ENCODE assay signal across 20 cellular contexts in the genomic region with DNA sequence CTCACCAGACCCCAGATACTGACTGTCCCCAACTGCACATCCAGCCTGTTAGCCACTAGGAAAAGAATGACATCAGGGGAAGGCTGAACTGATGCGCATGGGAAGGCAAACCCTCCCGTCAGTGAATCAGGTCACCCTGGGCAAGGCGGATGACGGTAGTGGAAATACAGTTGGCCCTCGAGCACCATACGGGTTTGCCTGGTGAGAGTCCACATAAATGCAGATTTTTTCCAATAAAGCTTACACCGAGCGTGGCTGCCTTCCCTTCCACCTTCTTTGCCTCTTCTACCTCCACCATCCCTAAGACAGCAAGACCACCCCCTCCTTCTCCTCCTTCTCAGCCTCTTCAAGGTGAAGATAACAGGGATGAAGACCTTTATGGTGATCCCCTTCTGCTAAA.
DNase-seq lines count a peak whose midpoint lies in the region; ATAC-seq and TF ChIP-seq lines count a peak whose summit lies in the region.
"Had no signal": no experiment of that assay in that cellular context is flagged by ENCODE, and none has a peak within 500 bp of the region (broad histone marks: within the 10 kb centered on the region; RNA-seq: fewer than 3 reads in every experiment).

No MANE protein-coding gene starts in this region.

- H3K27me3 ChIP-seq in right atrium auricular region (no peaks in the 10 kb centered on the region), right cardiac atrium (ENCODE audit: control insufficient read depth, insufficient read depth) (no peaks in the 10 kb centered on the region)

- H3K4me1 ChIP-seq in right atrium auricular region (peaks cover 0 to 16% of the 10 kb centered on the region in 2 donors), right cardiac atrium (ENCODE audit: control insufficient read depth, insufficient read depth, low read length) (no peaks in the 10 kb centered on the region)

- no peak overlapping the region for H3K27ac ChIP-seq in right atrium auricular region
- H3K27ac ChIP-seq in right cardiac atrium (ENCODE audit: low read length): no peak overlapping the region
- H3K27ac ChIP-seq: RWPE1 had no signal

- DNase-seq in right atrium auricular region (ENCODE audit: low spot score) (peak; percentile 18), right cardiac atrium (no peak), islet precursor cell (peak; percentile 38), GM19240 (ENCODE audit: insufficient read length, low spot score) (no peak), D341Med (ENCODE audit: low spot score) (no peak), AML-193 (lab: John Stamatoyannopoulos, UW) (no peak)
- peak; percentile 29 for DNase-seq in activated CD8-positive, alpha-beta memory T cell treated with anti-CD3 and anti-CD28 coated beads, Interleukin-2, amount 50 U/mL, for 48 hours
- DNase-seq: DMS153; GOT3; KG1; NCI-H1105; NCI-H146; NCI-H2171; NCI-H345; NCI-H524; NCI-H774; NK-92 treated with Interleukin-12 subunit alpha and Interleukin-12 subunit beta, amount 100 ng/mL, for 24 hours; SHP77 treated with DMSO at 0.1 percent for 48 hours had no signal

- no peak overlapping the region for H3K4me3 ChIP-seq in right atrium auricular region
- H3K4me3 ChIP-seq in right cardiac atrium (ENCODE audit: low read length): no peak overlapping the region

- intact Hi-C loops in right cardiac atrium (cut with DNase I): no loop called here

- TF ChIP-seq CTCF in right atrium auricular region (IDR thresholded peaks at IDR 0.05): no peak

- no peak for ATAC-seq in right cardiac atrium
- ATAC-seq: CD8-positive, alpha-beta T cell had no signal

- no peaks in the 10 kb centered on the region for H3K9me3 ChIP-seq in right atrium auricular region
- no peaks in the 10 kb centered on the region for H3K9me3 ChIP-seq in right cardiac atrium (ENCODE audit: control insufficient read depth, low read length)

- 96% methylated on average over 8 of the region's 8 CpGs for WGBS in right cardiac atrium

- no peaks in the 10 kb centered on the region for H3K36me3 ChIP-seq in right atrium auricular region

Comparison
In these comparisons a context has a peak if more than half of its experiments do, and no peak if none do; other contexts are left out.
1. DNase-seq: peak in right atrium auricular region (single experiment), activated CD8-positive, alpha-beta memory T cell treated with anti-CD3 and anti-CD28 coated beads, Interleukin-2, amount 50 U/mL, for 48 hours (single experiment) and islet precursor cell (single experiment); none in right cardiac atrium (0 of 3), GM19240 (single experiment), D341Med (single experiment) and AML-193 (0 of 2).